Comparison of ENCODE assay signal across 10 cellular contexts in genomic region chr18:61047794-61048193, GRCh38.
"Had no signal": no experiment of that assay in that cellular context is flagged by ENCODE, and none has a peak within 500 bp of the region (broad histone marks: within the 10 kb centered on the region; RNA-seq: fewer than 3 reads in every experiment).

No MANE protein-coding gene starts in this region.

- H3K4me3 Mint-ChIP-seq: HFFc6, IgD-negative memory B cell had no signal

- H3K27ac ChIP-seq: GM23248, HL-60 had no signal

- ATAC-seq: HCT116, HepG2 had no signal

- H3K27me3 Mint-ChIP-seq: IgD-negative memory B cell had no signal

- H3K4me1 Mint-ChIP-seq: IgD-negative memory B cell had no signal

- H3K27ac Mint-ChIP-seq: HFFc6, IgD-negative memory B cell had no signal

- H3K4me1 ChIP-seq: HAP-1 had no signal

- H3K4me3 ChIP-seq: GM23248, HAP-1 had no signal

- DNase-seq: GM23248, GOT3, H7, HFFc6, KBM-7 had no signal

- H3K9me3 ChIP-seq: HAP-1 had no signal

- H3K36me3 ChIP-seq: HAP-1 had no signal
